In the genomic region with DNA sequence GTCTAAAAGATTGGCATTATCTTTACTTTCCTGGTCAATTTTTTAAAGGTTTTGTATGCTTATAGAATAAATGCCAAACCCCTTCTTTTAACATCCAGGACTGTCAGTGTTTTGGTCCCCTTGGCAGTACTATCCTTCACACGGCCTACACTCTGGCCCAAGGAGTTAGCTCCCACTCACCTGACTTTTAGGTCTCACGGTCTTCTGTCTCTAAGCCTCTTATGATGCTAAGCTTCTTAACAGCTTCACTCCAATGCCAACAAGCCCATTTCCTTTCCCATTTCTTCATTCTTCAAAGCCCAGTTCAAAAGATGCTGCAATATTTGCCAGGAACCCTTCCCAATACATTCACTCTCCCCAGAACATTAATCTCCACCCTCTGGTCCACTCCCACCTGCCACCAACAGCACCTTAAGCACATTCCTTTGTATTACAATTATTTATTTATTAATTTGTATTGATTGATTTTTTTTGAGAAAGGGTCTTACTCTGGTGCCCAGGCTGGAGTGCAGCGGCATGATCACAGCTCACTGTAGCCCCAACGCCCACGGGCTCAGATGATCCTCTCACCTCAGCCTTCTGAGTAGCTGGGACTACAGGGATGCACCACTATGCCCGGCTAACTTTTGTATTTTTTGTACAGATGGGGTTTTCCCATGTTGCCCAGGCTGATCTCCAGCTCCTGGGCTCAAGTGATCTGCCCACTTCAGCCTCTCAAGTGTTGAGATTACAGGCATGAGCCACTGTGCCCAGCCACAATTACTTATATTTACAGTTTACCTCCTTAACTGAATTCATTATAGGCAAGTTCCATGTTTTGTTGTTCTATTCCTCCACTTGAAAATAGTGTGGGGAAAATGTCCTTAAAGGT, we compare ENCODE assay signal across 15 cellular contexts.
"Had no signal": no experiment of that assay in that cellular context is flagged by ENCODE, and none has a peak within 500 bp of the region (broad histone marks: within the 10 kb centered on the region; RNA-seq: fewer than 3 reads in every experiment).

No MANE protein-coding gene starts in this region.

- ATAC-seq: activated CD8-positive, alpha-beta T cell treated with anti-CD3 and anti-CD28 coated beads, Interleukin-2, amount 10 ng/mL, durations not matched to agents 7 days and 5 days; foreskin keratinocyte; left cardiac atrium; stimulated activated naive CD8-positive, alpha-beta T cell treated with anti-CD3 and anti-CD28 coated beads, Interleukin-15, amount 100 ng/mL, for 72 hours; WTC11 had no signal

- H3K4me3 Mint-ChIP-seq: activated CD8-positive, alpha-beta T cell treated with anti-CD3 and anti-CD28 coated beads, Interleukin-2, amount 10 ng/mL, durations not matched to agents 7 days and 5 days; nephron; stimulated activated naive CD8-positive, alpha-beta T cell treated with anti-CD3 and anti-CD28 coated beads, Interleukin-15, amount 100 ng/mL, for 72 hours; WTC11 had no signal

- H3K27me3 Mint-ChIP-seq: stimulated activated naive CD8-positive, alpha-beta T cell treated with anti-CD3 and anti-CD28 coated beads, Interleukin-15, amount 100 ng/mL, for 72 hours had no signal

- H3K27ac Mint-ChIP-seq: activated CD8-positive, alpha-beta T cell treated with anti-CD3 and anti-CD28 coated beads, Interleukin-2, amount 10 ng/mL, durations not matched to agents 7 days and 5 days; nephron; WTC11 had no signal

- H3K4me1 ChIP-seq: foreskin keratinocyte, prostate gland, testis, uterus had no signal

- H3K27me3 ChIP-seq: foreskin keratinocyte, testis, uterus had no signal

- DNase-seq: activated CD4-positive, alpha-beta T cell treated with anti-CD3 and anti-CD28 coated beads for 48 hours; activated CD8-positive, alpha-beta T cell treated with anti-CD3 and anti-CD28 coated beads, Interleukin-2, amount 10 ng/mL, durations not matched to agents 7 days and 5 days; activated naive CD4-positive, alpha-beta T cell treated with Interleukin-2 at 50 U/mL for 16 hours; foreskin keratinocyte; left cardiac atrium; mammary epithelial cell; occipital lobe; stimulated activated CD4-positive, alpha-beta T cell treated with anti-CD3 and anti-CD28 coated beads, Interleukin-4, amount 100 ng/mL, for 1 hour; stimulated activated CD8-positive, alpha-beta memory T cell treated with anti-CD3 and anti-CD28 coated beads, Interleukin-4, amount 100 ng/mL, for 48 hours; stimulated activated naive CD8-positive, alpha-beta T cell treated with anti-CD3 and anti-CD28 coated beads, Interleukin-15, amount 100 ng/mL, for 72 hours; testis; uterus had no signal

- H3K4me1 Mint-ChIP-seq: nephron, WTC11 had no signal

- H3K9me3 Mint-ChIP-seq: nephron; stimulated activated naive CD8-positive, alpha-beta T cell treated with anti-CD3 and anti-CD28 coated beads, Interleukin-15, amount 100 ng/mL, for 72 hours had no signal

- H3K4me3 ChIP-seq: prostate gland, testis, uterus had no signal

- H3K9me3 ChIP-seq: prostate gland, testis, uterus had no signal

- H3K27ac ChIP-seq: foreskin keratinocyte, prostate gland, testis, uterus had no signal

- H3K36me3 ChIP-seq: prostate gland, uterus had no signal
